In genomic region chr3:8937064-8938020, GRCh38 we compare ENCODE assay signal across 9 cellular contexts. TPM values are rescaled to one million over a fixed set of nuclear protein-coding genes. Genes with fewer than 3 reads are reported as not detected.
A peak's percentile ranks its signal among the peaks of the same experiment; 100 is the strongest.
DNase-seq lines count a peak whose midpoint lies in the region; ATAC-seq and TF ChIP-seq lines count a peak whose summit lies in the region.
"Had no signal": no experiment of that assay in that cellular context is flagged by ENCODE, and none has a peak within 500 bp of the region (broad histone marks: within the 10 kb centered on the region; RNA-seq: fewer than 3 reads in every experiment).

No MANE protein-coding gene starts in this region.

- peaks cover 28% of the 10 kb centered on the region for H3K4me1 ChIP-seq in ACC112 (ENCODE audit: control insufficient read depth, insufficient read depth, low read length, unreplicated experiment)

- TF ChIP-seq CTCF in brain microvascular endothelial cell (IDR thresholded peaks at IDR 0.05; ENCODE audit: low read depth, low read length, missing control alignments): no peak
- TF ChIP-seq CTCF in WERI-Rb-1 (IDR thresholded peaks at IDR 0.05; ENCODE audit: low read depth, low read length): no peak

- ATAC-seq in GM19023 (IDR thresholded peaks at IDR 0.05; ENCODE audit: unreplicated experiment): no peak
- ATAC-seq in GM21515 (IDR thresholded peaks at IDR 0.05; ENCODE audit: unreplicated experiment): no peak

- H2AFZ ChIP-seq in ACC112 (ENCODE audit: low read length, unreplicated experiment): no peak overlapping the region

- H3K36me3 ChIP-seq in ACC112 (ENCODE audit: insufficient read depth, low read length) (peaks cover 13% of the 10 kb centered on the region; the same call in 1 of the 2 replicates), brain microvascular endothelial cell (replicated peaks) (peaks cover 6% of the 10 kb centered on the region), WERI-Rb-1 (peaks cover 54% of the 10 kb centered on the region)

- DNase-seq in HT1080 (ENCODE audit: low read depth) (peak; percentile 87), brain microvascular endothelial cell (peak; percentile 61), hepatic stellate cell (ENCODE audit: low spot score) (peak; percentile 48), WERI-Rb-1 (no peak)
- no peak for DNase-seq in activated CD4-positive, CD25-positive, alpha-beta regulatory T cell treated with anti-CD3 and anti-CD28 coated beads, Interleukin-2, amount 50 U/mL, for 72 hours
- DNase-seq: T-helper 1 cell had no signal

- H3K4me3 ChIP-seq in ACC112 (ENCODE audit: low read depth, low read length): peak overlapping the region; percentile 10; the same call in 1 of the 2 replicates
- no peak overlapping the region for H3K4me3 ChIP-seq in brain microvascular endothelial cell (ENCODE audit: low read depth, low read length)
- H3K4me3 ChIP-seq in WERI-Rb-1 (ENCODE audit: low read depth, low read length): no peak overlapping the region

- H3K27me3 ChIP-seq in ACC112 (ENCODE audit: insufficient read depth, low read length): no peaks in the 10 kb centered on the region
- H3K27me3 ChIP-seq in brain microvascular endothelial cell (replicated peaks): no peaks in the 10 kb centered on the region
- H3K27me3 ChIP-seq in WERI-Rb-1 (ENCODE audit: insufficient read depth, low read depth, severe bottlenecking): no peaks in the 10 kb centered on the region

- H3K27ac ChIP-seq in ACC112 (ENCODE audit: low read depth, low read length) (peak overlapping the region; percentile 98), brain microvascular endothelial cell (peak overlapping the region; percentile 87), WERI-Rb-1 (no peak overlapping the region)

- in situ Hi-C loops in brain microvascular endothelial cell (cut with HindIII; ENCODE audit: low pct_ligation_motif_present, low sequenced_read_pairs): no loop called here

- peaks cover 1% of the 10 kb centered on the region for H3K79me2 ChIP-seq in ACC112 (ENCODE audit: control insufficient read depth, insufficient read depth, low read length, unreplicated experiment)

- no peaks in the 10 kb centered on the region for H3K9me3 ChIP-seq in WERI-Rb-1 (ENCODE audit: severe bottlenecking)

RNA-seq across cellular contexts. Expression of gene RAD18, which starts 25.9 kb away (rescaled TPM):
- 34.7 and 42.0 TPM in 2 replicates for total RNA-seq in HT1080 (2014; rRNA removed; shearing (Covaris generic))
- polyA plus RNA-seq in HT1080 (2015; cell fraction: cytosol; rRNA removed): 13.7 and 16.3 TPM in 2 replicates
- polyA plus RNA-seq in HT1080 (2015; cell fraction: nucleus; rRNA removed): 23.9 and 28.1 TPM in 2 replicates

Comparison
In these comparisons a context has a peak if more than half of its experiments do, and no peak if none do; other contexts are left out.
1. DNase-seq: peak in HT1080 (single experiment), brain microvascular endothelial cell (single experiment) and hepatic stellate cell (single experiment); none in activated CD4-positive, CD25-positive, alpha-beta regulatory T cell treated with anti-CD3 and anti-CD28 coated beads, Interleukin-2, amount 50 U/mL, for 72 hours (single experiment) and WERI-Rb-1 (single experiment).